Comparison of ENCODE assay signal across 18 cellular contexts in genomic region chr14:21215879-21216251, GRCh38. TPM values are rescaled to one million over a fixed set of nuclear protein-coding genes. Genes with fewer than 3 reads are reported as not detected.
DNase-seq lines count a peak whose midpoint lies in the region; TF ChIP-seq lines count a peak whose summit lies in the region.
"Had no signal": no experiment of that assay in that cellular context is flagged by ENCODE, and none has a peak within 500 bp of the region (broad histone marks: within the 10 kb centered on the region; RNA-seq: fewer than 3 reads in every experiment).

No MANE protein-coding gene starts in this region.

- H4K20me1 ChIP-seq in OCI-LY7 (ENCODE audit: insufficient read depth, low read length) = peaks cover 70% of the 10 kb centered on the region

- H3K27ac ChIP-seq in SK-N-MC (0 out of 2 replicates have a peak overlapping the region, but pooled peaks have one; percentile 8), OCI-LY7 (ENCODE audit: low read depth, low read length, poor library complexity, severe bottlenecking) (no peak overlapping the region)
- H3K27ac ChIP-seq: esophagus muscularis mucosa, HL-60, VCaP had no signal

- POLR2A ChIA-PET in OCI-LY7 (lab: Charles Lee) = interaction anchor here (0.6 kb wide), 2 partner anchors 9 to 1120 kb away, joined by 3 to 5 read pairs; no protein-coding TSS in a partner anchor

- TF ChIP-seq CTCF in neural crest cell (conservative IDR thresholded peaks at IDR 0.05) (no peak), OCI-LY7 (conservative IDR thresholded peaks at IDR 0.05; ENCODE audit: low read length) (no peak)

- BruUV-seq in OCI-LY7 (replicated peaks; lab: Mats Ljungman, UMichigan) = no TSS peak

- no peaks in the 10 kb centered on the region for H3K27me3 Mint-ChIP-seq in activated T-cell treated with anti-CD3 and anti-CD28 coated beads, Interleukin-2, amount 50 U/mL, for 24 hours
- no peaks in the 10 kb centered on the region for H3K27me3 Mint-ChIP-seq in neural crest cell (ENCODE audit: low read depth)

- CTCF ChIA-PET in OCI-LY7 (lab: Charles Lee; ENCODE audit: unreplicated experiment) = no interaction called here

- H3K4me3 ChIP-seq in SK-N-MC (no peak overlapping the region), OCI-LY7 (ENCODE audit: low read depth, low read length, poor library complexity, severe bottlenecking) (no peak overlapping the region)
- H3K4me3 ChIP-seq: esophagus muscularis mucosa, GM12878, lung had no signal

- H3K4me3 Mint-ChIP-seq in activated T-cell treated with anti-CD3 and anti-CD28 coated beads, Interleukin-2, amount 50 U/mL, for 24 hours = peak overlapping the region; percentile 57
- H3K4me3 Mint-ChIP-seq in neural crest cell = peak overlapping the region; percentile 33

- H3K9ac ChIP-seq in SK-N-MC (ENCODE audit: insufficient read length) = no peak overlapping the region

- no peak overlapping the region for H2AFZ ChIP-seq in OCI-LY7 (ENCODE audit: low read length)

- intact Hi-C loops in OCI-LY7 (cut with micrococcal nuclease; ENCODE audit: unreplicated experiment) = no loop called here

- H3K36me3 Mint-ChIP-seq in activated T-cell treated with anti-CD3 and anti-CD28 coated beads, Interleukin-2, amount 50 U/mL, for 24 hours (ENCODE audit: low read depth) = peaks cover 99% of the 10 kb centered on the region
- peaks cover 39% of the 10 kb centered on the region for H3K36me3 Mint-ChIP-seq in neural crest cell (ENCODE audit: low read depth)

- no peaks in the 10 kb centered on the region for H3K9me2 ChIP-seq in OCI-LY7 (ENCODE audit: insufficient read depth, low read length)

- no peaks in the 10 kb centered on the region for H3K9me3 Mint-ChIP-seq in activated T-cell treated with anti-CD3 and anti-CD28 coated beads, Interleukin-2, amount 50 U/mL, for 24 hours
- H3K9me3 Mint-ChIP-seq in neural crest cell = no peaks in the 10 kb centered on the region

- H3K36me3 ChIP-seq in SK-N-MC (ENCODE audit: insufficient read depth, low read length) (peaks cover 99% of the 10 kb centered on the region), OCI-LY7 (ENCODE audit: insufficient read depth, low read length) (peaks cover 99% of the 10 kb centered on the region)

- H3K79me2 ChIP-seq in OCI-LY7 (ENCODE audit: insufficient read depth, low read depth, low read length) = peaks cover 87% of the 10 kb centered on the region

- no peak for DNase-seq in activated T-cell treated with anti-CD3 and anti-CD28 coated beads, Interleukin-2, amount 50 U/mL, for 24 hours
- DNase-seq in activated T-cell treated with anti-CD3 and anti-CD28 coated beads, Interleukin-2, amount 50 U/mL, for 48 hours = no peak
- no peak for DNase-seq in SK-N-MC (ENCODE audit: low read depth, low spot score)
- peak; percentile 27 for DNase-seq in central memory CD4-positive, alpha-beta T cell
- no peak for DNase-seq in neural crest cell (ENCODE audit: low read depth, low spot score)
- DNase-seq in OCI-LY7 (ENCODE audit: low spot score) = no peak
- DNase-seq in NCI-H1930 (lab: John Stamatoyannopoulos, UW) = no peak
- no peak for DNase-seq in NCI-H1436 (lab: John Stamatoyannopoulos, UW)
- DNase-seq: Calu3, dermis blood vessel endothelial cell, glutamatergic neuron, KG1, NCI-H1092 treated with DMSO at 0.1 percent for 48 hours had no signal

- H3K4me1 Mint-ChIP-seq in activated T-cell treated with anti-CD3 and anti-CD28 coated beads, Interleukin-2, amount 50 U/mL, for 24 hours (ENCODE audit: low read depth) = peaks cover 83% of the 10 kb centered on the region
- peaks cover 20% of the 10 kb centered on the region for H3K4me1 Mint-ChIP-seq in neural crest cell

- H3K27ac Mint-ChIP-seq in activated T-cell treated with anti-CD3 and anti-CD28 coated beads, Interleukin-2, amount 50 U/mL, for 24 hours = peak overlapping the region; percentile 94
- peak overlapping the region; percentile 72 for H3K27ac Mint-ChIP-seq in neural crest cell (ENCODE audit: unreplicated experiment)

- no peak overlapping the region for H3K4me2 ChIP-seq in OCI-LY7 (ENCODE audit: low read length)

- H3K9me3 ChIP-seq in SK-N-MC (ENCODE audit: low read depth, low read length) = no peaks in the 10 kb centered on the region
- H3K9me3 ChIP-seq in OCI-LY7 (ENCODE audit: low read length) = no peaks in the 10 kb centered on the region
- H3K9me3 ChIP-seq: esophagus muscularis mucosa had no signal

- no peaks in the 10 kb centered on the region for H3K4me1 ChIP-seq in OCI-LY7 (ENCODE audit: insufficient read depth, low read length, poor library complexity, severe bottlenecking)

RNA-seq across cellular contexts. Expression of gene HNRNPC, which starts 53.4 kb away (rescaled TPM):
- total RNA-seq in neural crest cell (993 and 1,012 TPM in 2 replicates), OCI-LY7 (2022) (897 and 969 TPM in 2 replicates)
- total RNA-seq in OCI-LY7 (2014; rRNA removed; shearing (Covaris generic)) = 887 and 1,000 TPM in 2 replicates
